ENCODE assay signal across 19 cellular contexts in the genomic region with DNA sequence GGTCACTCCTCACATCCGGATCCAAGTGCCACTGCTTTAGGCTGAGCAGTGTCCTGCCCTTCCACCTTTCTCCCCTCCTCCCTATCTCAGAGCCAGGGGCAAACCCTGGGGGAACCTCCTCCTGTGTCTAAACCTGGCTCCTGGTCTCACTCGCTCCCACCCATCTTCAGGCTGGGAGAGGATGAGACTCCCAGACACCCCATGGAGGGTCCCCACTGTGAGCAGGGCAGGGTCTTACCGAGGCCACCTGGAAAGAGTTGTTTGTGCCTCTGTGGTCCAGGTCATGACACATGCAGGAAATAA.
"Had no signal": no experiment of that assay in that cellular context is flagged by ENCODE, and none has a peak within 500 bp of the region (broad histone marks: within the 10 kb centered on the region; RNA-seq: fewer than 3 reads in every experiment).

No MANE protein-coding gene starts in this region.

- ATAC-seq: activated T-cell treated with anti-CD3 and anti-CD28 coated beads, Interleukin-2, amount 50 U/mL, for 72 hours; effector memory CD8-positive, alpha-beta T cell; gastrocnemius medialis; right lobe of liver; stimulated activated memory B cell treated with anti-CD40 and anti-IgM and Interleukin-4, amounts not matched to agents 10 μg/mL and 1 μg/mL and 100 μg/mL, for 72 hours had no signal

- H3K4me1 ChIP-seq: gastrocnemius medialis, right lobe of liver had no signal

- H3K27me3 ChIP-seq: dorsolateral prefrontal cortex, vagina had no signal

- H3K36me3 ChIP-seq: right lobe of liver, transverse colon, vagina had no signal

- H3K27ac ChIP-seq: esophagus squamous epithelium, gastrocnemius medialis, right lobe of liver, stomach, transverse colon, vagina had no signal

- DNase-seq: activated CD4-positive, alpha-beta T cell treated with anti-CD3 and anti-CD28 coated beads for 1 hour; activated CD4-positive, alpha-beta T cell treated with anti-CD3 and anti-CD28 coated beads, Interleukin-2, amount 50 U/mL, for 4 hours; activated gamma-delta T cell; activated T-cell treated with anti-CD3 and anti-CD28 coated beads, Interleukin-2, amount 50 U/mL, for 72 hours; anterior cingulate cortex; caudate nucleus; effector memory CD8-positive, alpha-beta T cell; esophagus squamous epithelium; midbrain; small intestine; stimulated activated CD4-positive, alpha-beta T cell treated with anti-CD3 and anti-CD28 coated beads, Interleukin-15, amount 100 ng/mL, for 24 hours; stomach; T-helper 9 cell had no signal

- H3K4me3 ChIP-seq: dorsolateral prefrontal cortex, esophagus squamous epithelium, gastrocnemius medialis, right lobe of liver, stomach, transverse colon, vagina had no signal

- H3K9me3 ChIP-seq: esophagus squamous epithelium, gastrocnemius medialis, right lobe of liver, stomach, transverse colon, vagina had no signal
